1 cellular context compared by ENCODE assay signal in the genomic region with DNA sequence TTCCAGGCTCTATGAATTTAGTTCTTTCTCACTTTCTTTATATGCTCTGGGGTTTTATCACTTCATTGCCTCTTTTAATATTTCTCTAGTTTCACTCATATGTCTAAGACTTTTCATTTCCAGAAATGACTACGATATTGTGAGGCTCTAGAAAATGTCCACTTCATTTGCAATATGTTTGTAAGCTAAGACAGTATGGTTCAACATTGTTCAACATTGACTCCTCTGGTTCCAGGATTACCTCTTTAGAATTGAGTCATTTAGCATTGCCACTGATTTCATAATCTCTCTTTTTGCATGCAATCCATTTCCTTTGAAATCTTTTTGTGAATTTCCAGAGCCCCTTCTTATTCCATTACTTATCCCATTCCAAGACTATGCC.
TF ChIP-seq lines count a peak whose summit lies in the region.

No MANE protein-coding gene starts in this region.

TF ChIP-seq in H1, 55 proteins besides CTCF, POLR2A, EP300 and RAD21 (continued from another document):
- no peak for TF ChIP-seq SAP30 (IDR thresholded peaks at IDR 0.05; ENCODE audit: insufficient read depth, insufficient replicate concordance, low read length)
- no peak for TF ChIP-seq NANOG (IDR thresholded peaks at IDR 0.05; ENCODE audit: insufficient read depth, low read depth, low read length, poor library complexity, severe bottlenecking)
- no peak for TF ChIP-seq SIRT6 (IDR thresholded peaks at IDR 0.05; ENCODE audit: low read length)
- TF ChIP-seq, protein P1, sequence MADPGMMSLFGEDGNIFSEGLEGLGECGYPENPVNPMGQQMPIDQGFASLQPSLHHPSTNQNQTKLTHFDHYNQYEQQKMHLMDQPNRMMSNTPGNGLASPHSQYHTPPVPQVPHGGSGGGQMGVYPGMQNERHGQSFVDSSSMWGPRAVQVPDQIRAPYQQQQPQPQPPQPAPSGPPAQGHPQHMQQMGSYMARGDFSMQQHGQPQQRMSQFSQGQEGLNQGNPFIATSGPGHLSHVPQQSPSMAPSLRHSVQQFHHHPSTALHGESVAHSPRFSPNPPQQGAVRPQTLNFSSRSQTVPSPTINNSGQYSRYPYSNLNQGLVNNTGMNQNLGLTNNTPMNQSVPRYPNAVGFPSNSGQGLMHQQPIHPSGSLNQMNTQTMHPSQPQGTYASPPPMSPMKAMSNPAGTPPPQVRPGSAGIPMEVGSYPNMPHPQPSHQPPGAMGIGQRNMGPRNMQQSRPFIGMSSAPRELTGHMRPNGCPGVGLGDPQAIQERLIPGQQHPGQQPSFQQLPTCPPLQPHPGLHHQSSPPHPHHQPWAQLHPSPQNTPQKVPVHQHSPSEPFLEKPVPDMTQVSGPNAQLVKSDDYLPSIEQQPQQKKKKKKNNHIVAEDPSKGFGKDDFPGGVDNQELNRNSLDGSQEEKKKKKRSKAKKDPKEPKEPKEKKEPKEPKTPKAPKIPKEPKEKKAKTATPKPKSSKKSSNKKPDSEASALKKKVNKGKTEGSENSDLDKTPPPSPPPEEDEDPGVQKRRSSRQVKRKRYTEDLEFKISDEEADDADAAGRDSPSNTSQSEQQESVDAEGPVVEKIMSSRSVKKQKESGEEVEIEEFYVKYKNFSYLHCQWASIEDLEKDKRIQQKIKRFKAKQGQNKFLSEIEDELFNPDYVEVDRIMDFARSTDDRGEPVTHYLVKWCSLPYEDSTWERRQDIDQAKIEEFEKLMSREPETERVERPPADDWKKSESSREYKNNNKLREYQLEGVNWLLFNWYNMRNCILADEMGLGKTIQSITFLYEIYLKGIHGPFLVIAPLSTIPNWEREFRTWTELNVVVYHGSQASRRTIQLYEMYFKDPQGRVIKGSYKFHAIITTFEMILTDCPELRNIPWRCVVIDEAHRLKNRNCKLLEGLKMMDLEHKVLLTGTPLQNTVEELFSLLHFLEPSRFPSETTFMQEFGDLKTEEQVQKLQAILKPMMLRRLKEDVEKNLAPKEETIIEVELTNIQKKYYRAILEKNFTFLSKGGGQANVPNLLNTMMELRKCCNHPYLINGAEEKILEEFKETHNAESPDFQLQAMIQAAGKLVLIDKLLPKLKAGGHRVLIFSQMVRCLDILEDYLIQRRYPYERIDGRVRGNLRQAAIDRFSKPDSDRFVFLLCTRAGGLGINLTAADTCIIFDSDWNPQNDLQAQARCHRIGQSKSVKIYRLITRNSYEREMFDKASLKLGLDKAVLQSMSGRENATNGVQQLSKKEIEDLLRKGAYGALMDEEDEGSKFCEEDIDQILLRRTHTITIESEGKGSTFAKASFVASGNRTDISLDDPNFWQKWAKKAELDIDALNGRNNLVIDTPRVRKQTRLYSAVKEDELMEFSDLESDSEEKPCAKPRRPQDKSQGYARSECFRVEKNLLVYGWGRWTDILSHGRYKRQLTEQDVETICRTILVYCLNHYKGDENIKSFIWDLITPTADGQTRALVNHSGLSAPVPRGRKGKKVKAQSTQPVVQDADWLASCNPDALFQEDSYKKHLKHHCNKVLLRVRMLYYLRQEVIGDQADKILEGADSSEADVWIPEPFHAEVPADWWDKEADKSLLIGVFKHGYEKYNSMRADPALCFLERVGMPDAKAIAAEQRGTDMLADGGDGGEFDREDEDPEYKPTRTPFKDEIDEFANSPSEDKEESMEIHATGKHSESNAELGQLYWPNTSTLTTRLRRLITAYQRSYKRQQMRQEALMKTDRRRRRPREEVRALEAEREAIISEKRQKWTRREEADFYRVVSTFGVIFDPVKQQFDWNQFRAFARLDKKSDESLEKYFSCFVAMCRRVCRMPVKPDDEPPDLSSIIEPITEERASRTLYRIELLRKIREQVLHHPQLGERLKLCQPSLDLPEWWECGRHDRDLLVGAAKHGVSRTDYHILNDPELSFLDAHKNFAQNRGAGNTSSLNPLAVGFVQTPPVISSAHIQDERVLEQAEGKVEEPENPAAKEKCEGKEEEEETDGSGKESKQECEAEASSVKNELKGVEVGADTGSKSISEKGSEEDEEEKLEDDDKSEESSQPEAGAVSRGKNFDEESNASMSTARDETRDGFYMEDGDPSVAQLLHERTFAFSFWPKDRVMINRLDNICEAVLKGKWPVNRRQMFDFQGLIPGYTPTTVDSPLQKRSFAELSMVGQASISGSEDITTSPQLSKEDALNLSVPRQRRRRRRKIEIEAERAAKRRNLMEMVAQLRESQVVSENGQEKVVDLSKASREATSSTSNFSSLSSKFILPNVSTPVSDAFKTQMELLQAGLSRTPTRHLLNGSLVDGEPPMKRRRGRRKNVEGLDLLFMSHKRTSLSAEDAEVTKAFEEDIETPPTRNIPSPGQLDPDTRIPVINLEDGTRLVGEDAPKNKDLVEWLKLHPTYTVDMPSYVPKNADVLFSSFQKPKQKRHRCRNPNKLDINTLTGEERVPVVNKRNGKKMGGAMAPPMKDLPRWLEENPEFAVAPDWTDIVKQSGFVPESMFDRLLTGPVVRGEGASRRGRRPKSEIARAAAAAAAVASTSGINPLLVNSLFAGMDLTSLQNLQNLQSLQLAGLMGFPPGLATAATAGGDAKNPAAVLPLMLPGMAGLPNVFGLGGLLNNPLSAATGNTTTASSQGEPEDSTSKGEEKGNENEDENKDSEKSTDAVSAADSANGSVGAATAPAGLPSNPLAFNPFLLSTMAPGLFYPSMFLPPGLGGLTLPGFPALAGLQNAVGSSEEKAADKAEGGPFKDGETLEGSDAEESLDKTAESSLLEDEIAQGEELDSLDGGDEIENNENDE (IDR thresholded peaks at IDR 0.05; ENCODE audit: insufficient replicate concordance, low read length), result no peak
- no peak for TF ChIP-seq RFX5 (IDR thresholded peaks at IDR 0.05; ENCODE audit: borderline replicate concordance, low read depth, low read length)
- TF ChIP-seq KDM4A (IDR thresholded peaks at IDR 0.05; ENCODE audit: low read depth, low read length, severe bottlenecking), result no peak
TF ChIP-seq in H1: peak in this region for 0.
